In the genomic region with DNA sequence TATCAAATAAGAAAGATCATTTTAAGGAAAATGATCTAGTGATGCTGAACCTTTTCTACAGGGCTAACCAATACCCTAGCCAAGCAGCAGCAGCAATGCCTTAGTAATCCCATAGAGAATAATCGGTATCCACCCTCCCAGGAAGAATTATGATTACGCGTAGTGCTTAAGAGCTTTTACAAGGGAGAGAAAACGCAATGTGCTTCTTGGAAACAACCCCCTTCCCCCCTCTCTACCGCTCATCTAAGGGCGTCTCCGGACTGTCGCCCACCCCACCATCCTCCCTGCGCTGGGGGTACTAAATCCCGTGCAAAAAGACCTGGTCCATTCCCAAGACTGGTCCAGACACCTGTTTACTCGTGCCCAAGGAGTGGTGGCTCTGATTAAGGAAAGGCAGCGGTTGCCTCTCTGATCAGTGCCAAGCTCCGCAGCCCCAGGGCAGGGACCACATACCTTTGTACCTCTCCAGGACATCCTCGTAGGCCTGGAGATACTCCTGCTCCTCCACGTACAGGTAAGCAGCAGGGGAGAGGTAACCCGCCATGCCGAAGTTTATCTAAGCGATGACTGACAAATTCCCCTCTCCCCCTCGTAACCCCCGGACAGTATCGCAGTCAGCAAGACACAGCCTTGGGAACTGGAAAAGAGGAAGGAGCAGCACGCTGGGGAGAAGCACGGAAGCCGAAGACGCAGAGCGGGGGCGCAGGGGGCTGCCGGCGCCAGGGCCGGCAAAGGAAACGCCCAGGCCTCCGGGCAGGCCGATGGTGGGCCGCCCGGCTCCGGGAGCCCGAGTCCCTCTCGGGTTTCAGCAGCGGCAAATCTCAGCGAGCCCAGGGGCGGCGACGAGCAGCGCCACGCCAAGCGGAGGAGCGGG, we compare ENCODE assay signal across 8 cellular contexts.
DNase-seq lines count a peak whose midpoint lies in the region; ATAC-seq lines count a peak whose summit lies in the region.

No MANE protein-coding gene starts in this region.

- ATAC-seq in GM18502 (IDR thresholded peaks at IDR 0.05; ENCODE audit: poor library complexity, unreplicated experiment) (peak; percentile 29), HG02973 (IDR thresholded peaks at IDR 0.05; ENCODE audit: unreplicated experiment) (peak; percentile 6)

- peak; percentile 11 for DNase-seq in AG08395 (ENCODE audit: low spot score)
- peak; percentile 39 for DNase-seq in NCI-H526 treated with DMSO at 0.1 percent for 48 hours (lab: John Stamatoyannopoulos, UW)
- peak in 31 of 51 donors; percentile 14 to 81 (median 49) for DNase-seq in hypothalamus (lab: John Stamatoyannopoulos, UW)
- peak; percentile 82 for DNase-seq in retina
- no peak for DNase-seq in T1000 (lab: John Stamatoyannopoulos, UW)

- H3K27ac ChIP-seq in angular gyrus (ENCODE audit: low read depth, low read length), result peak overlapping the region; percentile 79
